20 cellular contexts compared by ENCODE assay signal in genomic region chr4:102494603-102495002, GRCh38.
"Had no signal": no experiment of that assay in that cellular context is flagged by ENCODE, and none has a peak within 500 bp of the region (broad histone marks: within the 10 kb centered on the region; RNA-seq: fewer than 3 reads in every experiment).

No MANE protein-coding gene starts in this region.

- H3K27me3 Mint-ChIP-seq: memory B cell; natural killer cell treated with Interleukin-12 subunit alpha and Interleukin-12 subunit beta and Interleukin-15 and Interleukin-18, amount 100 ng/mL, for 72 hours; stimulated activated naive CD8-positive, alpha-beta T cell treated with anti-CD3 and anti-CD28 coated beads, Interleukin-15, Interleukin-2, amounts not matched to agents 100 ng/mL and 50 ng/mL, for 24 hours had no signal

- H3K4me3 Mint-ChIP-seq: endodermal cell; immature natural killer cell; memory B cell; mesothelial cell of epicardium; natural killer cell treated with Interleukin-12 subunit alpha and Interleukin-12 subunit beta and Interleukin-15 and Interleukin-18, amount 100 ng/mL, for 72 hours; stimulated activated naive CD8-positive, alpha-beta T cell treated with anti-CD3 and anti-CD28 coated beads, Interleukin-15, Interleukin-2, amounts not matched to agents 100 ng/mL and 50 ng/mL, for 24 hours had no signal

- H3K9me3 ChIP-seq: left ventricle myocardium inferior, lower lobe of right lung, pancreas, testis, tibial nerve had no signal

- H3K27ac ChIP-seq: coronary artery, foreskin keratinocyte, left ventricle myocardium inferior, testis, tibial nerve had no signal

- H3K36me3 Mint-ChIP-seq: immature natural killer cell; memory B cell; mesothelial cell of epicardium; natural killer cell treated with Interleukin-12 subunit alpha and Interleukin-12 subunit beta and Interleukin-15 and Interleukin-18, amount 100 ng/mL, for 72 hours had no signal

- H3K36me3 ChIP-seq: left ventricle myocardium inferior, lower lobe of right lung, pancreas, tibial nerve had no signal

- H3K4me1 Mint-ChIP-seq: memory B cell had no signal

- H3K27me3 ChIP-seq: foreskin keratinocyte, pancreas, testis, tibial nerve had no signal

- H3K4me3 ChIP-seq: coronary artery, left ventricle myocardium inferior, lower lobe of right lung, pancreas, testis, tibial nerve had no signal

- ATAC-seq: foreskin keratinocyte; left cardiac atrium; natural killer cell treated with Interleukin-12 subunit alpha and Interleukin-12 subunit beta and Interleukin-15 and Interleukin-18, amount 100 ng/mL, for 72 hours; right cardiac atrium had no signal

- H3K4me1 ChIP-seq: testis had no signal

- H3K27ac Mint-ChIP-seq: endodermal cell; memory B cell; mesothelial cell of epicardium; progenitor cell of endocrine pancreas; stimulated activated naive CD8-positive, alpha-beta T cell treated with anti-CD3 and anti-CD28 coated beads, Interleukin-15, Interleukin-2, amounts not matched to agents 100 ng/mL and 50 ng/mL, for 24 hours had no signal

- H3K9me3 Mint-ChIP-seq: endodermal cell; immature natural killer cell; natural killer cell treated with Interleukin-12 subunit alpha and Interleukin-12 subunit beta and Interleukin-15 and Interleukin-18, amount 100 ng/mL, for 72 hours had no signal

- DNase-seq: effector CD4-positive, alpha-beta T cell; endodermal cell; erythroblast; foreskin keratinocyte; immature natural killer cell; left cardiac atrium; left ventricle myocardium inferior; lower lobe of right lung; occipital lobe; pancreas; right cardiac atrium; stimulated activated CD4-positive, alpha-beta T cell treated with anti-CD3 and anti-CD28 coated beads, Interleukin-2, amount 100 ng/mL, for 48 hours; testis had no signal
